In the genomic region with DNA sequence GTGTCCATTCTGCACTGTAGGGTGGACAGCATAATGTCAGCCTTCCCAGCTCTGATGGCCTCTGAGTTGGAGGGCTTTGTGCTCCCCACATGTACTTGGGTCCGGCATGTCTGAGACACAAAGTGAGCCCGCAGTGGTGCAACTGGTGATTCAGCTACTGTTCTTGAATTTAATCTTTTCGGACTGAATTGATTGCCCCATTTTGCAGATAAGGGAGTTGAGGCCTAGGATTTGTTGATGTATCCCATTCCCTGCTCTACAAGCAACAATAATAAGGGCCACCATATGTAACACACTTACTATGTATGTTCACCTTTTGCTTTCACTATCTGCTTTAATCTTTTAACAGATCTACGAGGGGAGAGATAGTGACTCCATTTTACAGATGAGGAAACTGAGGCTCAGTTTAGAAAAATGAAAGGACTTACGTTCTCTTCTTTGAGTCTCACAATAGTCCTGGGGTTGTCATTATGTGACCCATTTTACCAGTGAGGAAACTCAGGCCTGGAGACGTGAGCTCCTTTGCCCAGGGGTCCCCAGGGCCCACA, we compare ENCODE assay signal across 12 cellular contexts. TPM values are rescaled to one million over a fixed set of nuclear protein-coding genes. Genes with fewer than 3 reads are reported as not detected.
A peak's percentile ranks its signal among the peaks of the same experiment; 100 is the strongest.
DNase-seq lines count a peak whose midpoint lies in the region; ATAC-seq, FAIRE-seq and TF ChIP-seq lines count a peak whose summit lies in the region.
"Had no signal": no experiment of that assay in that cellular context is flagged by ENCODE, and none has a peak within 500 bp of the region (broad histone marks: within the 10 kb centered on the region; RNA-seq: fewer than 3 reads in every experiment).

No MANE protein-coding gene starts in this region.

- POLR2A ChIA-PET in K562 (lab: Yijun Ruan, JAX): interaction anchor here (1.1 to 1.8 kb wide), 2 partner anchors 9 to 12 kb away, joined by 3 to 5 read pairs; no protein-coding TSS in a partner anchor

- in situ Hi-C loops in GM23248 (cut with MboI): no loop called here
- in situ Hi-C loops in K562 (cut with MboI): no loop called here

- FAIRE-seq in K562 (lab: Jason Lieb, UNC): no peak

- no peak overlapping the region for H2BK120ac ChIP-seq in mesenchymal stem cell (ENCODE audit: low read depth, low read length)

- no peaks in the 10 kb centered on the region for H3K27me3 ChIP-seq in GM23248 (replicated peaks; ENCODE audit: insufficient read depth)
- H3K27me3 ChIP-seq in K562 (ENCODE audit: control insufficient read depth in 2 of 2, insufficient read depth in 2 of 2, low read length in 2 of 2): no peaks in the 10 kb centered on the region
- H3K27me3 ChIP-seq in mesenchymal stem cell (ENCODE audit: control insufficient read depth in 1 of 2, insufficient read depth in 1 of 2, low read length in 2 of 2): no peaks in the 10 kb centered on the region
- H3K27me3 ChIP-seq in stomach: no peaks in the 10 kb centered on the region

- H3K4me3 ChIP-seq in GM23248: peak overlapping the region; percentile 85
- no peak overlapping the region for H3K4me3 ChIP-seq in K562
- H3K4me3 ChIP-seq in mesenchymal stem cell (ENCODE audit: insufficient read depth in 1 of 2, low read depth in 1 of 2, low read length in 2 of 2): peak overlapping the region in 1 of 2 experiments; percentile 80
- peak overlapping the region in 2 of 4 donors; percentile 1 to 19 for H3K4me3 ChIP-seq in stomach

- no peak for ATAC-seq in K562
- ATAC-seq in GM19452 (IDR thresholded peaks at IDR 0.05; ENCODE audit: unreplicated experiment): no peak
- no peak for ATAC-seq in HG02763 (IDR thresholded peaks at IDR 0.05; ENCODE audit: unreplicated experiment)

- no peaks in the 10 kb centered on the region for H3K9me2 ChIP-seq in GM23248 (ENCODE audit: insufficient read depth)

- H3K79me1 ChIP-seq in mesenchymal stem cell (replicated peaks; ENCODE audit: low read length, poor library complexity, severe bottlenecking): peaks cover under 1% of the 10 kb centered on the region

- peak overlapping the region; percentile 29 to 82 for H3K4ac ChIP-seq in mesenchymal stem cell (ENCODE audit: low read depth in 1 of 2, low read length in 2 of 2)

- BruUV-seq in K562 (replicated peaks; lab: Mats Ljungman, UMichigan): no TSS peak

- peaks cover 66% of the 10 kb centered on the region for H3F3A ChIP-seq in GM23248 (ENCODE audit: insufficient read depth)

- H3K14ac ChIP-seq in mesenchymal stem cell (ENCODE audit: low read length in 2 of 2): peak overlapping the region in 1 of 2 experiments; percentile 45

- H2AFZ ChIP-seq in GM23248 (no peak overlapping the region), K562 (ENCODE audit: low read depth, low read length) (0 out of 2 replicates have a peak overlapping the region, but pooled peaks have one; percentile 22), mesenchymal stem cell (ENCODE audit: low read depth, low read length) (no peak overlapping the region)

- TF ChIP-seq RAD21 in K562 (CRISPR knock-in tag; conservative IDR thresholded peaks at IDR 0.05 in 1 of 2, IDR thresholded peaks at IDR 0.05 in 1 of 2): no peak

- H3K18ac ChIP-seq in mesenchymal stem cell (ENCODE audit: low read depth in 1 of 2, low read length in 2 of 2): peak overlapping the region; percentile 50 to 82

- peak overlapping the region; percentile 46 to 98 for H2BK12ac ChIP-seq in mesenchymal stem cell (ENCODE audit: low read length in 2 of 2)

- intact Hi-C loops in K562 (cut with micrococcal nuclease): no loop called here
- intact Hi-C loops in stomach (cut with DNase I; ENCODE audit: low total_unique reads): no loop called here

- peak overlapping the region; percentile 31 for H2AK5ac ChIP-seq in mesenchymal stem cell (ENCODE audit: low read length, severe bottlenecking)

- H3K36me3 ChIP-seq in GM23248 (ENCODE audit: low read depth): no peaks in the 10 kb centered on the region
- H3K36me3 ChIP-seq in K562 (ENCODE audit: control insufficient read depth, insufficient read depth, low read length): no peaks in the 10 kb centered on the region
- H3K36me3 ChIP-seq in mesenchymal stem cell (ENCODE audit: control insufficient read depth in 1 of 2, insufficient read depth in 2 of 2, low read depth in 1 of 2, low read length in 2 of 2): peaks cover 3 to 15% of the 10 kb centered on the region in 2 experiments
- peaks cover 0 to 9% (median 0%) of the 10 kb centered on the region in 4 donors for H3K36me3 ChIP-seq in stomach

- DNase-seq in GM23248: no peak
- no peak for DNase-seq in K562 (ENCODE audit: extremely low read depth in 1 of 4, low spot score in 3 of 4)
- no peak for DNase-seq in mesenchymal stem cell
- DNase-seq in stomach: no peak
- DNase-seq in NCI-H446 treated with DMSO at 0.1 percent for 48 hours (lab: John Stamatoyannopoulos, UW): no peak
- no peak for DNase-seq in RKO (ENCODE audit: low spot score)
- DNase-seq: activated naive CD8-positive, alpha-beta T cell treated with anti-CD3 and anti-CD28 coated beads, Interleukin-2, amount 10 ng/mL, durations not matched to agents 7 days and 5 days; CD4-positive, CD25-positive, alpha-beta regulatory T cell; effector CD8-positive, alpha-beta T cell; glutamatergic neuron had no signal

- 78 to 79% methylated on average over 6 of the region's 6 CpGs for WGBS in GM23248 (ENCODE audit: low coverage in 1 of 2, low lambda C conversion rate in 2 of 2, missing lambda C conversion rate in 2 of 2), 2 experiments
- 53% methylated on average over 6 of the region's 6 CpGs for WGBS in K562 (ENCODE audit: insufficient coverage, low coverage, missing lambda C conversion rate)
- WGBS in mesenchymal stem cell: 89% methylated on average over 6 of the region's 6 CpGs
- 71 to 89% (median 73%) methylated on average over 6 of the region's 6 CpGs for WGBS in stomach, 5 donors

- peak overlapping the region; percentile 36 for H4K91ac ChIP-seq in mesenchymal stem cell (ENCODE audit: low read length)

- TF ChIP-seq EP300 in K562 (IDR thresholded peaks at IDR 0.05; ENCODE audit: low read length) (no peak), stomach (IDR thresholded peaks at IDR 0.05) (no peak)

- peaks cover 81% of the 10 kb centered on the region for H3K79me2 ChIP-seq in GM23248 (ENCODE audit: insufficient read depth)
- H3K79me2 ChIP-seq in K562 (ENCODE audit: control insufficient read depth, insufficient read depth, low read length): no peaks in the 10 kb centered on the region

- no peak overlapping the region for H2BK5ac ChIP-seq in mesenchymal stem cell (ENCODE audit: low read depth, low read length, poor library complexity, severe bottlenecking)

- H3K9me3 ChIP-seq in GM23248 (ENCODE audit: low read depth) (no peaks in the 10 kb centered on the region), K562 (replicated peaks; ENCODE audit: control insufficient read depth, insufficient read depth, low read depth, low read length) (no peaks in the 10 kb centered on the region), mesenchymal stem cell (ENCODE audit: control insufficient read depth, low read length) (no peaks in the 10 kb centered on the region), stomach (no peaks in the 10 kb centered on the region)

- CTCF ChIA-PET in K562 (lab: Yijun Ruan, JAX; ENCODE audit: low intra/inter-chr PET ratio): interaction anchor here (0.6 kb wide), 1 partner anchor 53 kb away, joined by 3 read pairs; no protein-coding TSS in a partner anchor

- H3K27ac ChIP-seq in GM23248: peak overlapping the region; percentile 73
- H3K27ac ChIP-seq in K562 (ENCODE audit: extremely low read depth, low read depth, low read length): no peak overlapping the region
- peak overlapping the region; percentile 89 for H3K27ac ChIP-seq in mesenchymal stem cell (ENCODE audit: low read length, poor library complexity, severe bottlenecking)
- peak overlapping the region; percentile 65 to 96 (median 95) for H3K27ac ChIP-seq in stomach

- no peak overlapping the region for H3K23ac ChIP-seq in mesenchymal stem cell (ENCODE audit: low read length in 2 of 2)

- peak overlapping the region; percentile 74 for H4K8ac ChIP-seq in mesenchymal stem cell (ENCODE audit: low read length)

- H2BK15ac ChIP-seq in mesenchymal stem cell (ENCODE audit: low read depth, poor library complexity, severe bottlenecking): peak overlapping the region; percentile 26

- no peaks in the 10 kb centered on the region for H3K9me1 ChIP-seq in K562 (ENCODE audit: control insufficient read depth, insufficient read depth, low read length)

- TF ChIP-seq POLR2A in K562 (conservative IDR thresholded peaks at IDR 0.05) (no peak), stomach (IDR thresholded peaks at IDR 0.05) (no peak)

- no peaks in the 10 kb centered on the region for H4K20me1 ChIP-seq in GM23248 (ENCODE audit: insufficient read depth)
- H4K20me1 ChIP-seq in K562 (replicated peaks; ENCODE audit: control insufficient read depth, insufficient read depth, low read length): no peaks in the 10 kb centered on the region

- H3K4me1 ChIP-seq in GM23248 (ENCODE audit: insufficient read depth) (peaks cover 75% of the 10 kb centered on the region), K562 (replicated peaks in 1 of 2; ENCODE audit: control insufficient read depth in 2 of 2, insufficient read depth in 2 of 2, low read length in 2 of 2) (peaks cover 14 to 29% of the 10 kb centered on the region in 2 experiments), mesenchymal stem cell (ENCODE audit: control insufficient read depth, insufficient read depth, low read depth, low read length) (peaks cover 26% of the 10 kb centered on the region), stomach (peaks cover 48 to 92% (median 81%) of the 10 kb centered on the region in 4 donors)

- peak overlapping the region; percentile 94 for H3K4me2 ChIP-seq in GM23248 (ENCODE audit: unreplicated experiment)
- H3K4me2 ChIP-seq in K562 (ENCODE audit: insufficient read depth, low read length): no peak overlapping the region
- H3K4me2 ChIP-seq in mesenchymal stem cell (ENCODE audit: low read length, poor library complexity, severe bottlenecking): no peak overlapping the region

- H3K9ac ChIP-seq in GM23248: peak overlapping the region; percentile 59
- H3K9ac ChIP-seq in K562 (ENCODE audit: insufficient read depth in 1 of 2, low read depth in 2 of 2, low read length in 2 of 2): peak overlapping the region in 1 of 2 experiments; percentile 75; a peak in 1 of 4 replicates
- H3K9ac ChIP-seq in mesenchymal stem cell (ENCODE audit: low read length): peak overlapping the region; percentile 69

- TF ChIP-seq CTCF in K562 (IDR thresholded peaks at IDR 0.05 in 2 of 3, conservative IDR thresholded peaks at IDR 0.05 in 1 of 3; ENCODE audit: insufficient read depth in 2 of 3, low read depth in 1 of 3, low read length in 3 of 3) (no peak), stomach (IDR thresholded peaks at IDR 0.05) (no peak)

RNA-seq across cellular contexts. Expression of a gene that starts 4.5 kb away (rescaled TPM):
- total RNA-seq in GM23248 (2014; rRNA removed; shearing (Covaris generic)): 387 and 393 TPM in 2 replicates
- polyA plus RNA-seq in GM23248 (2016; fragmentation: Nextera tagmentation; extraction: Ambion mirVana): 258 and 265 TPM in 2 replicates
- total RNA-seq in K562 (2011; cell fraction: chromatin; rRNA removed; ENCODE audit: low replicate concordance): 15.3 and 27.0 TPM in 2 replicates
- total RNA-seq in K562 (2011; cell fraction: nucleolus; rRNA removed): 9.9 and 11.0 TPM in 2 replicates
- 8.1 and 9.2 TPM in 2 replicates for total RNA-seq in K562 (2011; cell fraction: nucleoplasm; rRNA removed)
- total RNA-seq in K562 (2014; rRNA removed): 8.2 and 10.8 TPM in 2 replicates
- total RNA-seq in K562 (2014; rRNA removed; fragmentation: Illumina TruSeq; extraction: Trizol): 3.3 and 3.5 TPM in 2 replicates
- 12.3 and 12.4 TPM in 2 replicates for total RNA-seq in K562 (2015; rRNA removed; fragmentation: Illumina TruSeq; extraction: Trizol)
- total RNA-seq in K562 (2021): 9.0 and 9.6 TPM in 2 replicates
- 16.6 and 24.2 TPM in 2 replicates for polyA plus RNA-seq in K562 (2011; rRNA removed)
- 27.5 and 34.5 TPM in 2 replicates for polyA plus RNA-seq in K562 (2011; cell fraction: cytosol; rRNA removed)
- 15.8 and 17.0 TPM in 2 replicates for polyA plus RNA-seq in K562 (2011; cell fraction: nucleus; rRNA removed)
- 11.2 and 34.5 TPM in 2 replicates for polyA plus RNA-seq in K562 (2012)
- polyA plus RNA-seq in K562 (2014; fragmentation: Illumina TruSeq; extraction: Trizol): 5.2 and 7.4 TPM in 2 replicates
- polyA plus RNA-seq in K562 (2014; fragmentation: Nextera tagmentation; extraction: Ambion mirVana): under 1 TPM; 0.39 to 0.41 TPM
- 7.5 and 11.2 TPM in 2 replicates for polyA plus RNA-seq in K562 (2014; rRNA removed)
- 23.7 and 31.3 TPM in 2 replicates for polyA minus RNA-seq in K562 (2011; rRNA and poly(A)+ RNA removed)
- polyA minus RNA-seq in K562 (2011; cell fraction: cytosol; rRNA and poly(A)+ RNA removed): 24.8 and 27.9 TPM in 2 replicates
- polyA minus RNA-seq in K562 (2011; cell fraction: nucleus; rRNA and poly(A)+ RNA removed): 6.2 and 9.0 TPM in 2 replicates
- polyA plus RNA-seq in mesenchymal stem cell (2013, experiment 1 of 2): 196 TPM
- polyA plus RNA-seq in mesenchymal stem cell (2013, experiment 2 of 2): 192 TPM
- 100 to 1,000 TPM; 385 to 909 (median 565) TPM for total RNA-seq in stomach
- polyA plus RNA-seq in stomach: 100 to 1,000 TPM; 215 to 742 (median 424) TPM

Comparison
In these comparisons a context has a peak if more than half of its experiments do, and no peak if none do; other contexts are left out.
1. RNA of a gene that starts 4.5 kb away (total RNA-seq): 385 to 909 TPM in stomach and 387 to 393 TPM in GM23248; 3.3 to 27.0 TPM in K562; every median in the first group is over 10 times any median in the second.